In the genomic region with DNA sequence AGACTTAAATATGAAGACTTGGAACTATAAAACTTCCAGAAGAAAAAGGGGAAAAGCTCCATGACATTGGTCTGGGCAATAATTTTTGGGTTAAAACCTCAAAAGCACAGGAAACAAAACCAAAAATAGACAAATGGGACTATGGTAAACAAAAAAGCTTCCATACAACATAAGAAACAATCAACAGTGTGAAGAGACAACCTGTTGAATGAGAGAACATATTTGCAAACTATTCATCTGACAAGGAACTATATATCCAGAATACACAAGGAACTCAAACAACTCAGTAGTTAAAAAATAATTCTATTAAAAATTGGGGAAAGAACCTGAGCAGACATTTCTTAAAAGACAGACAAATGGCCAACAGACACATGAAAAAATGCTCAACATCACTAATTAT, we compare ENCODE assay signal across 29 cellular contexts.
"Had no signal": no experiment of that assay in that cellular context is flagged by ENCODE, and none has a peak within 500 bp of the region (broad histone marks: within the 10 kb centered on the region; RNA-seq: fewer than 3 reads in every experiment).

No MANE protein-coding gene starts in this region.

- H3K4me1 ChIP-seq: stomach, suprapubic skin, testis, thyroid gland, tibial artery, tibial nerve, transverse colon, upper lobe of left lung, upper lobe of right lung, uterus, vagina had no signal

- H3K27me3 Mint-ChIP-seq: stimulated activated naive B cell treated with anti-CD40 and anti-IgM and Interleukin-4, amounts not matched to agents 10 μg/mL and 1 μg/mL and 100 μg/mL, for 72 hours; stimulated activated naive CD8-positive, alpha-beta T cell treated with anti-CD3 and anti-CD28 coated beads, Interleukin-15, amount 100 ng/mL, for 72 hours; stimulated activated naive CD8-positive, alpha-beta T cell treated with anti-CD3 and anti-CD28 coated beads, Interleukin-15, Interleukin-2, amounts not matched to agents 100 ng/mL and 50 ng/mL, for 24 hours; type B pancreatic cell had no signal

- H3K27me3 ChIP-seq: stomach, suprapubic skin, testis, thyroid gland, tibial artery, tibial nerve, transverse colon, upper lobe of left lung, upper lobe of right lung, uterus, vagina had no signal

- FAIRE-seq: urothelium cell line had no signal

- H3K27ac ChIP-seq: stomach, suprapubic skin, testis, thoracic aorta, thyroid gland, tibial artery, tibial nerve, transverse colon, upper lobe of left lung, upper lobe of right lung, uterus, vagina had no signal

- H3K4me1 Mint-ChIP-seq: stimulated activated effector memory CD8-positive, alpha-beta T cell treated with anti-CD3 and anti-CD28 coated beads, Interleukin-12 subunit alpha, Interleukin-12 subunit beta, amount 100 ng/mL, for 72 hours; stimulated activated memory B cell treated with anti-CD40 and anti-IgM and Interleukin-4, amounts not matched to agents 10 μg/mL and 1 μg/mL and 100 μg/mL, for 72 hours; stimulated activated naive B cell treated with anti-CD40 and anti-IgM and Interleukin-4, amounts not matched to agents 10 μg/mL and 1 μg/mL and 100 μg/mL, for 72 hours; stimulated activated naive CD8-positive, alpha-beta T cell treated with anti-CD3 and anti-CD28 coated beads, Interleukin-15, amount 100 ng/mL, for 72 hours had no signal

- H3K27ac Mint-ChIP-seq: stimulated activated effector memory CD8-positive, alpha-beta T cell treated with anti-CD3 and anti-CD28 coated beads, Interleukin-12 subunit alpha, Interleukin-12 subunit beta, amount 100 ng/mL, for 72 hours; stimulated activated memory B cell treated with anti-CD40 and anti-IgM and Interleukin-4, amounts not matched to agents 10 μg/mL and 1 μg/mL and 100 μg/mL, for 72 hours; stimulated activated naive B cell treated with anti-CD40 and anti-IgM and Interleukin-4, amounts not matched to agents 10 μg/mL and 1 μg/mL and 100 μg/mL, for 72 hours; stimulated activated naive CD8-positive, alpha-beta T cell treated with anti-CD3 and anti-CD28 coated beads, Interleukin-15, amount 100 ng/mL, for 72 hours; stimulated activated naive CD8-positive, alpha-beta T cell treated with anti-CD3 and anti-CD28 coated beads, Interleukin-15, Interleukin-2, amounts not matched to agents 100 ng/mL and 50 ng/mL, for 24 hours; type B pancreatic cell had no signal

- ATAC-seq: stimulated activated effector memory CD8-positive, alpha-beta T cell treated with anti-CD3 and anti-CD28 coated beads, Interleukin-12 subunit alpha, Interleukin-12 subunit beta, amount 100 ng/mL, for 72 hours; stimulated activated memory B cell treated with anti-CD40 and anti-IgM and Interleukin-4, amounts not matched to agents 10 μg/mL and 1 μg/mL and 100 μg/mL, for 72 hours; stimulated activated naive B cell treated with anti-CD40 and anti-IgM and Interleukin-4, amounts not matched to agents 10 μg/mL and 1 μg/mL and 100 μg/mL, for 72 hours; stimulated activated naive CD8-positive, alpha-beta T cell treated with anti-CD3 and anti-CD28 coated beads, Interleukin-15, amount 100 ng/mL, for 72 hours; stimulated activated naive CD8-positive, alpha-beta T cell treated with anti-CD3 and anti-CD28 coated beads, Interleukin-15, Interleukin-2, amounts not matched to agents 100 U/mL and 50 U/mL, for 24 hours; upper lobe of right lung had no signal

- H3K36me3 Mint-ChIP-seq: stimulated activated effector memory CD8-positive, alpha-beta T cell treated with anti-CD3 and anti-CD28 coated beads, Interleukin-12 subunit alpha, Interleukin-12 subunit beta, amount 100 ng/mL, for 72 hours; stimulated activated memory B cell treated with anti-CD40 and anti-IgM and Interleukin-4, amounts not matched to agents 10 μg/mL and 1 μg/mL and 100 μg/mL, for 72 hours; stimulated activated naive B cell treated with anti-CD40 and anti-IgM and Interleukin-4, amounts not matched to agents 10 μg/mL and 1 μg/mL and 100 μg/mL, for 72 hours; type B pancreatic cell had no signal

- H3K9me3 ChIP-seq: suprapubic skin, testis, thyroid gland, transverse colon, upper lobe of right lung, uterus, vagina had no signal

- H3K36me3 ChIP-seq: stomach, suprapubic skin, thoracic aorta, thyroid gland, tibial artery, tibial nerve, transverse colon, upper lobe of left lung, upper lobe of right lung, uterus, vagina had no signal

- H3K9me3 Mint-ChIP-seq: stimulated activated memory B cell treated with anti-CD40 and anti-IgM and Interleukin-4, amounts not matched to agents 10 μg/mL and 1 μg/mL and 100 μg/mL, for 72 hours; stimulated activated naive B cell treated with anti-CD40 and anti-IgM and Interleukin-4, amounts not matched to agents 10 μg/mL and 1 μg/mL and 100 μg/mL, for 72 hours; stimulated activated naive CD8-positive, alpha-beta T cell treated with anti-CD3 and anti-CD28 coated beads, Interleukin-15, amount 100 ng/mL, for 72 hours; stimulated activated naive CD8-positive, alpha-beta T cell treated with anti-CD3 and anti-CD28 coated beads, Interleukin-15, Interleukin-2, amounts not matched to agents 100 ng/mL and 50 ng/mL, for 24 hours; type B pancreatic cell had no signal

- DNase-seq: stimulated activated CD4-positive, alpha-beta T cell treated with anti-CD3 and anti-CD28 coated beads, Interleukin-2, amount 100 ng/mL, for 48 hours; stimulated activated CD4-positive, alpha-beta T cell treated with anti-CD3 and anti-CD28 coated beads, Interleukin-4, amount 100 ng/mL, for 1 hour; stimulated activated CD4-positive, alpha-beta T cell treated with anti-CD3 and anti-CD28 coated beads, Interleukin-4, amount 100 ng/mL, for 24 hours; stimulated activated CD4-positive, alpha-beta T cell treated with anti-CD3 and anti-CD28 coated beads, Interleukin-4, amount 100 ng/mL, for 4 hours; stimulated activated CD8-positive, alpha-beta memory T cell treated with anti-CD3 and anti-CD28 coated beads, Interleukin-4, amount 100 ng/mL, for 48 hours; stimulated activated naive B cell treated with anti-CD40 and anti-IgM and Interleukin-4, amounts not matched to agents 10 μg/mL and 1 μg/mL and 100 μg/mL, for 72 hours; stimulated activated naive CD4-positive, alpha-beta T cell; stimulated activated naive CD4-positive, alpha-beta T cell treated with Interleukin-2 at 50 U/mL for 16 hours; stimulated activated naive CD8-positive, alpha-beta T cell treated with anti-CD3 and anti-CD28 coated beads, Interleukin-15, amount 100 ng/mL, for 72 hours; stimulated activated naive CD8-positive, alpha-beta T cell treated with anti-CD3 and anti-CD28 coated beads, Interleukin-15, Interleukin-2, amounts not matched to agents 100 U/mL and 50 U/mL, for 24 hours; stomach; substantia nigra; testis; thyroid gland; tibial artery; transverse colon; trophoblast cell; upper lobe of left lung; upper lobe of right lung; uterus had no signal

- H3K4me3 Mint-ChIP-seq: stimulated activated effector memory CD8-positive, alpha-beta T cell treated with anti-CD3 and anti-CD28 coated beads, Interleukin-12 subunit alpha, Interleukin-12 subunit beta, amount 100 ng/mL, for 72 hours; stimulated activated memory B cell treated with anti-CD40 and anti-IgM and Interleukin-4, amounts not matched to agents 10 μg/mL and 1 μg/mL and 100 μg/mL, for 72 hours; stimulated activated naive B cell treated with anti-CD40 and anti-IgM and Interleukin-4, amounts not matched to agents 10 μg/mL and 1 μg/mL and 100 μg/mL, for 72 hours; stimulated activated naive CD8-positive, alpha-beta T cell treated with anti-CD3 and anti-CD28 coated beads, Interleukin-15, amount 100 ng/mL, for 72 hours; stimulated activated naive CD8-positive, alpha-beta T cell treated with anti-CD3 and anti-CD28 coated beads, Interleukin-15, Interleukin-2, amounts not matched to agents 100 ng/mL and 50 ng/mL, for 24 hours; type B pancreatic cell had no signal

- H3K4me3 ChIP-seq: stomach, suprapubic skin, testis, thoracic aorta, thyroid gland, tibial artery, tibial nerve, transverse colon, upper lobe of left lung, upper lobe of right lung, uterus, vagina had no signal
